ENCODE assay signal across 28 cellular contexts in genomic region chr5:54676964-54677363, GRCh38.
"Had no signal": no experiment of that assay in that cellular context is flagged by ENCODE, and none has a peak within 500 bp of the region (broad histone marks: within the 10 kb centered on the region; RNA-seq: fewer than 3 reads in every experiment).

No MANE protein-coding gene starts in this region.

- H3K27ac ChIP-seq: body of pancreas, cardiac muscle cell, hepatocyte, ovary, psoas muscle, right atrium auricular region, transverse colon had no signal

- H3K9me3 ChIP-seq: body of pancreas, left lung, ovary, psoas muscle, transverse colon had no signal

- H3K27me3 Mint-ChIP-seq: activated CD8-positive, alpha-beta T cell treated with anti-CD3 and anti-CD28 coated beads for 36 hours; dendritic cell treated with granulocyte-macrophage colony-stimulating factor and Interleukin-4, amounts not matched to agents 40 ng/mL and 50 ng/mL, for 4 days; natural killer cell treated with Interleukin-12 subunit alpha and Interleukin-12 subunit beta and Interleukin-15 and Interleukin-18, amount 100 ng/mL, for 72 hours had no signal

- DNase-seq: activated CD4-positive, alpha-beta T cell treated with anti-CD3 and anti-CD28 coated beads, Interleukin-2, amount 10 ng/mL, durations not matched to agents 7 days and 5 days; activated CD8-positive, alpha-beta memory T cell treated with anti-CD3 and anti-CD28 coated beads, Interleukin-2, amount 10 ng/mL, durations not matched to agents 7 days and 5 days; activated CD8-positive, alpha-beta T cell treated with anti-CD3 and anti-CD28 coated beads for 36 hours; activated effector memory CD4-positive, alpha-beta T cell treated with anti-CD3 and anti-CD28 coated beads, Interleukin-2, amount 50 U/mL, for 16 hours; activated naive CD4-positive, alpha-beta T cell treated with anti-CD3 and anti-CD28 coated beads, Interleukin-2, amount 10 ng/mL, durations not matched to agents 7 days and 5 days; activated T-cell treated with anti-CD3 and anti-CD28 coated beads for 4 hours; amygdala; body of pancreas; effector CD8-positive, alpha-beta T cell; foreskin melanocyte; immature natural killer cell; left lung; ovary; stimulated activated CD4-positive, alpha-beta T cell treated with anti-CD3 and anti-CD28 coated beads, Interleukin-4, amount 100 ng/mL, for 24 hours; stimulated activated naive CD8-positive, alpha-beta T cell treated with anti-CD3 and anti-CD28 coated beads, Interleukin-15, Interleukin-2, amounts not matched to agents 100 U/mL and 50 U/mL, for 24 hours; transverse colon had no signal

- ATAC-seq: activated CD4-positive, CD25-positive, alpha-beta regulatory T cell treated with anti-CD3 and anti-CD28 coated beads, Interleukin-2, amount 50 U/mL, for 24 hours; activated CD8-positive, alpha-beta memory T cell treated with anti-CD3 and anti-CD28 coated beads, Interleukin-2, amount 10 ng/mL, durations not matched to agents 7 days and 5 days; activated CD8-positive, alpha-beta T cell treated with anti-CD3 and anti-CD28 coated beads for 36 hours; body of pancreas; esophagus mucosa; natural killer cell treated with Interleukin-12 subunit alpha and Interleukin-12 subunit beta and Interleukin-15 and Interleukin-18, amount 100 ng/mL, for 72 hours; psoas muscle; stimulated activated naive CD8-positive, alpha-beta T cell treated with anti-CD3 and anti-CD28 coated beads, Interleukin-15, Interleukin-2, amounts not matched to agents 100 U/mL and 50 U/mL, for 24 hours had no signal

- H3K79me2 ChIP-seq: hepatocyte had no signal

- H3K36me3 Mint-ChIP-seq: immature natural killer cell; mesothelial cell of epicardium; natural killer cell treated with Interleukin-12 subunit alpha and Interleukin-12 subunit beta and Interleukin-15 and Interleukin-18, amount 100 ng/mL, for 72 hours had no signal

- FAIRE-seq: endothelial cell of umbilical vein, urothelium cell line had no signal

- H3K9me3 Mint-ChIP-seq: dendritic cell treated with granulocyte-macrophage colony-stimulating factor and Interleukin-4, amounts not matched to agents 40 ng/mL and 50 ng/mL, for 4 days; immature natural killer cell; natural killer cell treated with Interleukin-12 subunit alpha and Interleukin-12 subunit beta and Interleukin-15 and Interleukin-18, amount 100 ng/mL, for 72 hours had no signal

- H3K4me2 ChIP-seq: hepatocyte had no signal

- H3K27ac Mint-ChIP-seq: activated CD4-positive, alpha-beta T cell treated with anti-CD3 and anti-CD28 coated beads, Interleukin-2, amount 10 ng/mL, durations not matched to agents 7 days and 5 days; activated CD8-positive, alpha-beta memory T cell treated with anti-CD3 and anti-CD28 coated beads, Interleukin-2, amount 10 ng/mL, durations not matched to agents 7 days and 5 days; activated CD8-positive, alpha-beta T cell treated with anti-CD3 and anti-CD28 coated beads for 36 hours; activated naive CD4-positive, alpha-beta T cell treated with anti-CD3 and anti-CD28 coated beads, Interleukin-2, amount 10 ng/mL, durations not matched to agents 7 days and 5 days; dendritic cell treated with granulocyte-macrophage colony-stimulating factor and Interleukin-4, amounts not matched to agents 40 ng/mL and 50 ng/mL, for 4 days; mesothelial cell of epicardium; T-helper 1 cell treated with Interleukin-12 subunit alpha and Interleukin-12 subunit beta and Interleukin-4 antibody, amounts not matched to agents 30 μg/mL and 1 μg/mL, for 36 hours had no signal

- H3K4me3 Mint-ChIP-seq: activated CD4-positive, alpha-beta T cell treated with anti-CD3 and anti-CD28 coated beads, Interleukin-2, amount 10 ng/mL, durations not matched to agents 7 days and 5 days; activated CD8-positive, alpha-beta memory T cell treated with anti-CD3 and anti-CD28 coated beads, Interleukin-2, amount 10 ng/mL, durations not matched to agents 7 days and 5 days; activated CD8-positive, alpha-beta T cell treated with anti-CD3 and anti-CD28 coated beads for 36 hours; activated naive CD4-positive, alpha-beta T cell treated with anti-CD3 and anti-CD28 coated beads, Interleukin-2, amount 10 ng/mL, durations not matched to agents 7 days and 5 days; dendritic cell treated with granulocyte-macrophage colony-stimulating factor and Interleukin-4, amounts not matched to agents 40 ng/mL and 50 ng/mL, for 4 days; immature natural killer cell; mesothelial cell of epicardium; T-helper 1 cell treated with Interleukin-12 subunit alpha and Interleukin-12 subunit beta and Interleukin-4 antibody, amounts not matched to agents 30 μg/mL and 1 μg/mL, for 36 hours had no signal

- H3K27me3 ChIP-seq: body of pancreas, cardiac muscle cell, hepatocyte, left lung, right atrium auricular region, transverse colon had no signal

- H3K4me3 ChIP-seq: body of pancreas, cardiac muscle cell, hepatocyte, left lung, ovary, psoas muscle, right atrium auricular region, transverse colon had no signal

- H3K4me1 ChIP-seq: body of pancreas, psoas muscle, right atrium auricular region, transverse colon had no signal

- H3K36me3 ChIP-seq: cardiac muscle cell, left lung, ovary, right atrium auricular region, transverse colon had no signal

- H2AFZ ChIP-seq: hepatocyte had no signal
